Comparison of ENCODE assay signal across 10 cellular contexts in the genomic region with DNA sequence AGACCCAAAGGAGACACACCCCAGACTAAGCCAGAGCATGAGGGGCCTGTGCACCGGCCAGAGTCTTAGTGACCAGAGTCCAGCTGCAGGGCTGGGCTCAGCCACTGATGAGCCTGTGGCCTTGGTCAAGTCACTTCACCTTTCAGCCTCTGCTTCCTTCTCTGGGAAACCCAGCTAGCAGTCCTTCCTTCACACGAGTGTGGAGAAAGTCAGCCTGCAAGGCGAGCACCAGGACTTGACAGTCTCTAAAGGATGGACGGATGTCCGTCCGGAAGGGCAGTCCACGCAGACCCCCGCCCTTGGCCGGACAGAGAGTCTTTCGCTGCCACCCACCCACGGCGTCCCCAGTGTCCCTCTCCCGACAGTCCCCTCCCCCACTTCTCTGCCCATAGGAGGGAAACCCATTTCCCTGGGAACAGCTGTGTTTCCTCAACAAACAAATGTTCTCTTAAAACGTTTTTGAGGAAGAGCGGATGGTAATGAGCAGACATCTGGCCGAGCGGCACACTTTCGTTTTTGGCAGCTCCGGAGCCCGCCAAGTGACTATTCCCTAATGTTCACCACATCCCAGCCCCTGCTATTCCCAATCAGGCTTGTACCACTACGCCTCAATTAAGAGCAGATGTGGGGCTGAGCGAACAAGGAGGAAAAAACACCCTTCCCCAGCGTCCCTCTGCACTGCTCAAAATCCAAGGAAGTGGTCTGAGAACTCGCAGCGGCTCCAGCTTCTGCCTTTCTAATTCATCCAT.
A peak's percentile ranks its signal among the peaks of the same experiment; 100 is the strongest.
DNase-seq lines count a peak whose midpoint lies in the region; ATAC-seq and TF ChIP-seq lines count a peak whose summit lies in the region.
"Had no signal": no experiment of that assay in that cellular context is flagged by ENCODE, and none has a peak within 500 bp of the region (broad histone marks: within the 10 kb centered on the region; RNA-seq: fewer than 3 reads in every experiment).

No MANE protein-coding gene starts in this region.

- DNase-seq in NCI-H1694 (lab: John Stamatoyannopoulos, UW) (peak; percentile 83), coronary artery (ENCODE audit: low spot score) (peak; percentile 72), lung microvascular endothelial cell (ENCODE audit: low read depth in 2 of 2) (peak; percentile 41 to 42), tibial nerve (ENCODE audit: low spot score in 2 of 2) (peak in 1 of 2 donors; percentile 32), superior temporal gyrus (ENCODE audit: extremely low spot score) (no peak)
- DNase-seq in activated naive CD4-positive, alpha-beta T cell (lab: John Stamatoyannopoulos, UW) = no peak
- DNase-seq in activated effector memory CD4-positive, alpha-beta T cell treated with anti-CD3 and anti-CD28 coated beads, Interleukin-2, amount 50 U/mL, for 16 hours = no peak
- DNase-seq: activated naive CD4-positive, alpha-beta T cell treated with anti-CD3 and anti-CD28 coated beads for 36 hours; nucleus accumbens had no signal

- no peak for TF ChIP-seq POLR2A in tibial nerve (IDR thresholded peaks at IDR 0.05)

- peak in 1 of 2 donors; percentile 22 for TF ChIP-seq EP300 in tibial nerve (IDR thresholded peaks at IDR 0.05)

- H3K27me3 ChIP-seq in tibial nerve = no peaks in the 10 kb centered on the region

- H3K4me1 ChIP-seq in tibial nerve = peaks cover 0 to 25% (median 8%) of the 10 kb centered on the region in 4 donors

- H3K36me3 ChIP-seq in tibial nerve = no peaks in the 10 kb centered on the region

- H3K4me3 ChIP-seq in coronary artery (peak overlapping the region; percentile 74), tibial nerve (peak overlapping the region; percentile 11 to 47 (median 28))

- H3K27ac ChIP-seq in coronary artery (peak overlapping the region in 1 of 2 donors; percentile 70), tibial nerve (peak overlapping the region in 3 of 4 donors; percentile 38 to 74 (median 40))

- no peak for ATAC-seq in HG03175 (IDR thresholded peaks at IDR 0.05; ENCODE audit: unreplicated experiment)

- H3K9me3 ChIP-seq in tibial nerve = peaks cover 0 to 6% (median 0%) of the 10 kb centered on the region in 4 donors

- WGBS in tibial nerve, 2 donors = 50 to 51% methylated on average over 22 to 25 of the region's 25 CpGs

- no peak for TF ChIP-seq CTCF in coronary artery (IDR thresholded peaks at IDR 0.05)
- no peak for TF ChIP-seq CTCF in tibial nerve (IDR thresholded peaks at IDR 0.05)

Comparison
In these comparisons a context has a peak if more than half of its experiments do, and no peak if none do; other contexts are left out.
1. DNase-seq: peak in NCI-H1694 (single experiment), coronary artery (single experiment) and lung microvascular endothelial cell (2 of 2); none in superior temporal gyrus (single experiment), activated naive CD4-positive, alpha-beta T cell (0 of 4) and activated effector memory CD4-positive, alpha-beta T cell treated with anti-CD3 and anti-CD28 coated beads, Interleukin-2, amount 50 U/mL, for 16 hours (single experiment).